Comparison of ENCODE assay signal across 22 cellular contexts in genomic region chr5:135576075-135576599, GRCh38. TPM values are rescaled to one million over a fixed set of nuclear protein-coding genes. Genes with fewer than 3 reads are reported as not detected.
A peak's percentile ranks its signal among the peaks of the same experiment; 100 is the strongest.
DNase-seq lines count a peak whose midpoint lies in the region; ATAC-seq, FAIRE-seq and TF ChIP-seq lines count a peak whose summit lies in the region.
"Had no signal": no experiment of that assay in that cellular context is flagged by ENCODE, and none has a peak within 500 bp of the region (broad histone marks: within the 10 kb centered on the region; RNA-seq: fewer than 3 reads in every experiment).

No MANE protein-coding gene starts in this region.

- no peak overlapping the region for H4K5ac ChIP-seq in H1 (ENCODE audit: insufficient read length, low read depth, low read length)

- H3K23me2 ChIP-seq in H1 (ENCODE audit: low read depth, low read length) = peaks cover 9% of the 10 kb centered on the region

- no peaks in the 10 kb centered on the region for H3K79me2 ChIP-seq in H1 (ENCODE audit: control insufficient read depth in 1 of 2, insufficient read depth in 2 of 2, low read length in 2 of 2)
- H3K79me2 ChIP-seq in neural progenitor cell (ENCODE audit: low read depth) = no peaks in the 10 kb centered on the region

- H3K36me3 Mint-ChIP-seq in neural progenitor cell = no peaks in the 10 kb centered on the region

- H3K18ac ChIP-seq in H1 (ENCODE audit: extremely low read depth, low read length) = no peak overlapping the region

- no peak overlapping the region for H2BK120ac ChIP-seq in H1 (replicated peaks; ENCODE audit: low read depth, low read length)

- no peak overlapping the region for H4K8ac ChIP-seq in H1 (ENCODE audit: extremely low read depth, insufficient read depth, low read length)

- H3K56ac ChIP-seq in H1 (replicated peaks; ENCODE audit: insufficient read length, low read depth, low read length) = no peak overlapping the region

- POLR2A ChIA-PET in H1 (lab: Charles Lee; ENCODE audit: partially characterized antibody) = interaction anchor here (1.5 kb wide), 1 partner anchor 10 kb away, joined by 4 read pairs; no protein-coding TSS in a partner anchor

- H3K4me3 Mint-ChIP-seq in neural progenitor cell = peak overlapping the region; percentile 53
- H3K4me3 Mint-ChIP-seq: activated T-cell treated with anti-CD3 and anti-CD28 coated beads, Interleukin-2, amount 50 U/mL, for 72 hours had no signal

- H3K9ac ChIP-seq in H1 (replicated peaks in 1 of 4; ENCODE audit: extremely low read depth in 1 of 4, low read depth in 3 of 4, low read length in 3 of 4) = no peak overlapping the region
- H3K9ac ChIP-seq in neural progenitor cell = no peak overlapping the region

- H3K27me3 Mint-ChIP-seq in neural progenitor cell (ENCODE audit: insufficient read depth, low read depth) = peaks cover 40% of the 10 kb centered on the region

- TF ChIP-seq CTCF in H1 (IDR thresholded peaks at IDR 0.05; ENCODE audit: control extremely low read depth in 1 of 3, insufficient read depth in 1 of 3, low read depth in 1 of 3, low read length in 3 of 3) = no peak
- TF ChIP-seq CTCF in neural progenitor cell (IDR thresholded peaks at IDR 0.05) = no peak

- H3K27ac ChIP-seq in H1 (ENCODE audit: low read depth, low read length) (no peak overlapping the region), neural progenitor cell (no peak overlapping the region)
- H3K27ac ChIP-seq: HL-60, neutrophil, SK-N-MC had no signal

- peak overlapping the region; percentile 74; the same call in 1 of the 2 replicates for H2BK15ac ChIP-seq in H1 (ENCODE audit: low read length)

- H2BK20ac ChIP-seq in H1 (ENCODE audit: low read length) = 0 out of 2 replicates have a peak overlapping the region, but pooled peaks have one; percentile 34

- H4K20me1 ChIP-seq in H1 (replicated peaks in 1 of 2; ENCODE audit: control insufficient read depth in 1 of 2, insufficient read depth in 2 of 2, low read length in 2 of 2) = no peaks in the 10 kb centered on the region
- H4K20me1 ChIP-seq in neural progenitor cell (ENCODE audit: low read depth) = peaks cover 22% of the 10 kb centered on the region

- H3K4ac ChIP-seq in H1 (replicated peaks; ENCODE audit: insufficient read length, low read depth, low read length) = no peak overlapping the region

- H3K9me3 Mint-ChIP-seq in neural progenitor cell = no peaks in the 10 kb centered on the region
- H3K9me3 Mint-ChIP-seq: activated T-cell treated with anti-CD3 and anti-CD28 coated beads, Interleukin-2, amount 50 U/mL, for 72 hours had no signal

- DNase-seq in EL (peak; percentile 77), MG63 (peak; percentile 77), H1 (ENCODE audit: low read depth in 1 of 2, low spot score in 2 of 2) (no peak), neural progenitor cell (ENCODE audit: low spot score) (peak; percentile 57), mucosa of gallbladder (ENCODE audit: low spot score) (no peak), NCI-H774 (lab: John Stamatoyannopoulos, UW) (no peak), G401 (ENCODE audit: low spot score) (no peak)
- DNase-seq: activated CD4-positive, alpha-beta T cell treated with anti-CD3 and anti-CD28 coated beads, Interleukin-2, amount 50 U/mL, for 4 hours; activated T-cell treated with anti-CD3 and anti-CD28 coated beads, Interleukin-2, amount 50 U/mL, for 72 hours; amygdala; BE2C; DMS 273 treated with DMSO at 0.1 percent for 48 hours; Karpas-422; NCI-H1694 treated with DMSO at 0.1 percent for 48 hours; NCI-H446 treated with DMSO at 0.1 percent for 48 hours had no signal

- 66% methylated on average over 6 of the region's 6 CpGs; no CpG with 5 or more reads in 1 of the 2 experiments for WGBS in H1 (ENCODE audit: extremely low coverage in 1 of 2, insufficient coverage in 1 of 2, insufficient read length in 1 of 2, insufficient replicate concordance in 2 of 2, low coverage in 1 of 2, low lambda C conversion rate in 2 of 2, missing lambda C conversion rate in 1 of 2), 2 experiments

- ATAC-seq in GM19328 (IDR thresholded peaks at IDR 0.05; ENCODE audit: unreplicated experiment) = no peak
- ATAC-seq: activated T-cell treated with anti-CD3 and anti-CD28 coated beads, Interleukin-2, amount 50 U/mL, for 72 hours; sciatic nerve had no signal

- no peak for TF ChIP-seq POLR2A in H1 (IDR thresholded peaks at IDR 0.05; ENCODE audit: control extremely low read depth in 1 of 2, low read depth in 2 of 2, low read length in 2 of 2)

- H3K4me1 Mint-ChIP-seq in neural progenitor cell = peaks cover 52% of the 10 kb centered on the region

- H2BK12ac ChIP-seq in H1 (ENCODE audit: low read depth, low read length) = no peak overlapping the region; the same call in 1 of the 2 replicates

- H3K4me3 ChIP-seq in MG63 = no peak overlapping the region
- H3K4me3 ChIP-seq in H1 (ENCODE audit: extremely low read depth in 1 of 4, insufficient read depth in 2 of 4, low read depth in 3 of 4, low read length in 4 of 4) = no peak overlapping the region
- H3K4me3 ChIP-seq in neural progenitor cell = no peak overlapping the region
- H3K4me3 ChIP-seq: SK-N-MC had no signal

- H3K23ac ChIP-seq in H1 (ENCODE audit: insufficient read length) = no peak overlapping the region

- H3K9me3 ChIP-seq in MG63 (no peaks in the 10 kb centered on the region), H1 (ENCODE audit: insufficient read depth in 2 of 2, low read depth in 1 of 2, low read length in 1 of 2) (no peaks in the 10 kb centered on the region), neural progenitor cell (ENCODE audit: low read depth) (no peaks in the 10 kb centered on the region)
- H3K9me3 ChIP-seq: BE2C, neutrophil had no signal

- H2AFZ ChIP-seq in H1 (ENCODE audit: low read length) = no peak overlapping the region
- H2AFZ ChIP-seq in neural progenitor cell (replicated peaks) = no peak overlapping the region

- peaks cover 35% of the 10 kb centered on the region for H3K27me3 ChIP-seq in MG63
- H3K27me3 ChIP-seq in H1 (replicated peaks in 1 of 4; ENCODE audit: control insufficient read depth in 3 of 4, extremely low read depth in 1 of 4, insufficient read depth in 3 of 4, low read length in 3 of 4) = peaks cover 11 to 46% (median 39%) of the 10 kb centered on the region in 4 experiments
- peaks cover 65% of the 10 kb centered on the region for H3K27me3 ChIP-seq in neural progenitor cell

- peak overlapping the region; percentile 90 for H3K27ac Mint-ChIP-seq in neural progenitor cell
- H3K27ac Mint-ChIP-seq: activated T-cell treated with anti-CD3 and anti-CD28 coated beads, Interleukin-2, amount 50 U/mL, for 72 hours had no signal

- FAIRE-seq in H1 (lab: Jason Lieb, UNC) = no peak

- H3F3A ChIP-seq in neural progenitor cell (ENCODE audit: low read depth) = peaks cover 10% of the 10 kb centered on the region

- H2BK5ac ChIP-seq in H1 (ENCODE audit: low read depth, low read length) = no peak overlapping the region

- no peak overlapping the region for H4K91ac ChIP-seq in H1 (replicated peaks; ENCODE audit: insufficient read length, low read length)

- H3K36me3 ChIP-seq in MG63 (no peaks in the 10 kb centered on the region), H1 (ENCODE audit: control insufficient read depth in 2 of 4, insufficient read depth in 4 of 4, low read length in 3 of 4) (no peaks in the 10 kb centered on the region), neural progenitor cell (no peaks in the 10 kb centered on the region)
- H3K36me3 ChIP-seq: BE2C, neutrophil had no signal

- H3K14ac ChIP-seq in H1 (ENCODE audit: insufficient read length) = no peak overlapping the region

- H3K4me1 ChIP-seq in H1 (replicated peaks in 1 of 4; ENCODE audit: control insufficient read depth in 3 of 4, insufficient read depth in 4 of 4, low read length in 3 of 4) (peaks cover 10 to 22% (median 19%) of the 10 kb centered on the region in 4 experiments), neural progenitor cell (peaks cover 32% of the 10 kb centered on the region)
- H3K4me1 ChIP-seq: BE2C had no signal

- H2AK5ac ChIP-seq in H1 (ENCODE audit: low read depth, low read length) = no peak overlapping the region; the same call in 1 of the 2 replicates

- TF ChIP-seq RAD21 in H1 (IDR thresholded peaks at IDR 0.05 in 1 of 2, conservative IDR thresholded peaks at IDR 0.05 in 1 of 2; ENCODE audit: low read depth in 2 of 2, low read length in 2 of 2) = no peak

- no peaks in the 10 kb centered on the region for H3K79me1 ChIP-seq in H1 (ENCODE audit: low read depth, low read length)

- no peak overlapping the region; a peak in 1 of 4 replicates for H3K4me2 ChIP-seq in H1 (ENCODE audit: insufficient read depth in 1 of 2, low read depth in 2 of 2, low read length in 2 of 2)
- peak overlapping the region; percentile 62 for H3K4me2 ChIP-seq in neural progenitor cell

- TF ChIP-seq EP300 in H1 (IDR thresholded peaks at IDR 0.05; ENCODE audit: borderline replicate concordance in 1 of 2, low read depth in 2 of 2, low read length in 2 of 2) = no peak

- in situ Hi-C loops in G401 (cut with HindIII; ENCODE audit: low sequenced_read_pairs) = no loop called here

- CTCF ChIA-PET in H1 (lab: Charles Lee; ENCODE audit: partially characterized antibody) = interaction anchor here (1.0 to 20.6 kb wide), 5 partner anchors 12 to 254 kb away, joined by 3 to 547 read pairs (median 248); no protein-coding TSS in a partner anchor

RNA-seq across cellular contexts. Expression of gene CXCL14, which starts 2.7 kb away (rescaled TPM):
- 0.76 TPM in 1 of 2 replicates, not detected in the other for total RNA-seq in MG63 (2014; rRNA removed; shearing (Covaris generic); ENCODE audit: low replicate concordance)
- total RNA-seq in H1 (2021; fragmentation: NEBNext Ultra II Directional; extraction: Animal tissue kit (Norgen Biotek cat#: 25700)) = 1.8 and 2.4 TPM in 2 replicates
- polyA plus RNA-seq in H1 (2011; rRNA removed) = 1.2 and 1.5 TPM in 2 replicates
- polyA plus RNA-seq in H1 (2011; cell fraction: cytosol; rRNA removed) = 1.5 TPM
- 1.4 TPM for polyA plus RNA-seq in H1 (2011; cell fraction: nucleus; rRNA removed)
- polyA plus RNA-seq in H1 (2012, experiment 1 of 2) = 2.0 to 2.7 TPM (median 2.1 TPM) in 4 replicates
- 3.3 TPM for polyA plus RNA-seq in H1 (2012, experiment 2 of 2)
- 4.1 TPM for polyA plus RNA-seq in H1 (2013, experiment 1 of 2)
- polyA plus RNA-seq in H1 (2013, experiment 2 of 2) = 4.8 TPM
- polyA minus RNA-seq in H1 (2011; rRNA and poly(A)+ RNA removed) = 0.28 and 0.46 TPM in 2 replicates
- polyA minus RNA-seq in H1 (2011; cell fraction: cytosol; rRNA and poly(A)+ RNA removed) = not detected
- not detected for polyA minus RNA-seq in H1 (2011; cell fraction: nucleus; rRNA and poly(A)+ RNA removed)
- total RNA-seq in neural progenitor cell (ENCODE audit: low replicate concordance) (0.45 TPM in 1 of 2 replicates, not detected in the other), mucosa of gallbladder (4.7 TPM)
- not detected in 2 replicates for total RNA-seq in G401 (2014; rRNA removed; shearing (Covaris generic))
- total RNA-seq: activated T-cell treated with anti-CD3 and anti-CD28 coated beads, Interleukin-2, amount 50 U/mL, for 72 hours; lung microvascular endothelial cell had no signal

RNA-seq across cellular contexts. Expression of gene NEUROG1, which starts 40.4 kb away (rescaled TPM):
- total RNA-seq in MG63 (2014; rRNA removed; shearing (Covaris generic); ENCODE audit: low replicate concordance) = not detected in 2 replicates
- not detected in 2 replicates for total RNA-seq in H1 (2021; fragmentation: NEBNext Ultra II Directional; extraction: Animal tissue kit (Norgen Biotek cat#: 25700))
- polyA plus RNA-seq in H1 (2011; rRNA removed) = not detected in 2 replicates
- not detected for polyA plus RNA-seq in H1 (2011; cell fraction: cytosol; rRNA removed)
- polyA plus RNA-seq in H1 (2011; cell fraction: nucleus; rRNA removed) = 0.06 TPM
- polyA plus RNA-seq in H1 (2012, experiment 1 of 2) = not detected in 4 replicates
- not detected for polyA plus RNA-seq in H1 (2012, experiment 2 of 2)
- 0.02 TPM for polyA plus RNA-seq in H1 (2013, experiment 1 of 2)
- polyA plus RNA-seq in H1 (2013, experiment 2 of 2) = not detected
- 0.09 TPM in 1 of 2 replicates, not detected in the other for polyA minus RNA-seq in H1 (2011; rRNA and poly(A)+ RNA removed)
- not detected for polyA minus RNA-seq in H1 (2011; cell fraction: cytosol; rRNA and poly(A)+ RNA removed)
- not detected for polyA minus RNA-seq in H1 (2011; cell fraction: nucleus; rRNA and poly(A)+ RNA removed)
- not detected in 2 replicates for total RNA-seq in neural progenitor cell (ENCODE audit: low replicate concordance)
- total RNA-seq in mucosa of gallbladder = not detected
- not detected in 2 replicates for total RNA-seq in G401 (2014; rRNA removed; shearing (Covaris generic))
- total RNA-seq: activated T-cell treated with anti-CD3 and anti-CD28 coated beads, Interleukin-2, amount 50 U/mL, for 72 hours; lung microvascular endothelial cell; sciatic nerve; urinary bladder had no signal
- polyA plus RNA-seq: urinary bladder had no signal

Comparison
In these comparisons a context has a peak if more than half of its experiments do, and no peak if none do; other contexts are left out.
1. DNase-seq: peak in EL (single experiment), MG63 (single experiment) and neural progenitor cell (single experiment); none in H1 (0 of 2), mucosa of gallbladder (single experiment), NCI-H774 (single experiment) and G401 (single experiment).